ENCODE assay signal across 12 cellular contexts in genomic region chr2:14756981-14757657, GRCh38.
DNase-seq lines count a peak whose midpoint lies in the region; ATAC-seq and FAIRE-seq lines count a peak whose summit lies in the region.
"Had no signal": no experiment of that assay in that cellular context is flagged by ENCODE, and none has a peak within 500 bp of the region (broad histone marks: within the 10 kb centered on the region; RNA-seq: fewer than 3 reads in every experiment).

No MANE protein-coding gene starts in this region.

- H3K9me3 Mint-ChIP-seq in T-helper 2 cell treated with Interferon-gamma antibody and Interleukin-4, amounts not matched to agents 5 μg/mL and 100 μg/mL, for 36 hours, result no peaks in the 10 kb centered on the region

- no peaks in the 10 kb centered on the region for H3K4me1 Mint-ChIP-seq in T-helper 2 cell treated with Interferon-gamma antibody and Interleukin-4, amounts not matched to agents 5 μg/mL and 100 μg/mL, for 36 hours (ENCODE audit: low read depth)

- FAIRE-seq in urothelium cell line (lab: Jason Lieb, UNC), result peak; percentile 37

- H3K27me3 ChIP-seq in adipocyte (replicated peaks; ENCODE audit: control insufficient read depth, insufficient read depth, low read length), result no peaks in the 10 kb centered on the region
- H3K27me3 ChIP-seq: ascending aorta, esophagus squamous epithelium, right atrium auricular region had no signal

- no peaks in the 10 kb centered on the region for H3K36me3 Mint-ChIP-seq in T-helper 2 cell treated with Interferon-gamma antibody and Interleukin-4, amounts not matched to agents 5 μg/mL and 100 μg/mL, for 36 hours (ENCODE audit: low read depth)

- peak; percentile 91 for DNase-seq in HS-5 (ENCODE audit: low read depth)
- DNase-seq in adipocyte (ENCODE audit: low read depth), result peak; percentile 24
- peak; percentile 30 for DNase-seq in inferior parietal cortex (ENCODE audit: extremely low spot score)
- DNase-seq in urothelium cell line (ENCODE audit: low spot score), result peak; percentile 82
- no peak for DNase-seq in C1 segment of cervical spinal cord (lab: John Stamatoyannopoulos, UW)
- no peak for DNase-seq in T-helper 2 cell treated with Interferon-gamma antibody and Interleukin-4, amounts not matched to agents 5 μg/mL and 100 μg/mL, for 36 hours (ENCODE audit: low spot score)
- DNase-seq: activated CD8-positive, alpha-beta memory T cell treated with anti-CD3 and anti-CD28 coated beads for 24 hours; esophagus squamous epithelium; NCI-H446 had no signal

- H3K27ac Mint-ChIP-seq in T-helper 2 cell treated with Interferon-gamma antibody and Interleukin-4, amounts not matched to agents 5 μg/mL and 100 μg/mL, for 36 hours, result no peak overlapping the region

- no peaks in the 10 kb centered on the region for H3K27me3 Mint-ChIP-seq in T-helper 2 cell treated with Interferon-gamma antibody and Interleukin-4, amounts not matched to agents 5 μg/mL and 100 μg/mL, for 36 hours (ENCODE audit: low read depth)

- no peaks in the 10 kb centered on the region for H3K9me3 ChIP-seq in adipocyte (ENCODE audit: control insufficient read depth, low read length)
- H3K9me3 ChIP-seq: ascending aorta, esophagus squamous epithelium, right atrium auricular region had no signal

- peaks cover 25% of the 10 kb centered on the region for H3K4me1 ChIP-seq in adipocyte (ENCODE audit: control insufficient read depth, insufficient read depth, low read length)
- H3K4me1 ChIP-seq: ascending aorta, right atrium auricular region had no signal

- H3K4me3 Mint-ChIP-seq in T-helper 2 cell treated with Interferon-gamma antibody and Interleukin-4, amounts not matched to agents 5 μg/mL and 100 μg/mL, for 36 hours, result no peak overlapping the region

- H3K4me3 ChIP-seq in adipocyte (ENCODE audit: low read length), result peak overlapping the region; percentile 26
- H3K4me3 ChIP-seq: ascending aorta, esophagus squamous epithelium, right atrium auricular region had no signal

- no peak for ATAC-seq in HG03457 (IDR thresholded peaks at IDR 0.05; ENCODE audit: unreplicated experiment)

- no peak overlapping the region for H3K9ac ChIP-seq in adipocyte (ENCODE audit: low read length)

- no peaks in the 10 kb centered on the region for H3K36me3 ChIP-seq in adipocyte (ENCODE audit: control insufficient read depth, insufficient read depth, low read length, severe bottlenecking)
- H3K36me3 ChIP-seq: ascending aorta, esophagus squamous epithelium, right atrium auricular region had no signal

Comparison
In these comparisons a context has a peak if more than half of its experiments do, and no peak if none do; other contexts are left out.
1. DNase-seq: peak in HS-5 (single experiment), adipocyte (single experiment), inferior parietal cortex (single experiment) and urothelium cell line (single experiment); none in C1 segment of cervical spinal cord (0 of 14) and T-helper 2 cell treated with Interferon-gamma antibody and Interleukin-4, amounts not matched to agents 5 μg/mL and 100 μg/mL, for 36 hours (single experiment).